11 cellular contexts compared by ENCODE assay signal in genomic region chr10:83252169-83252568, GRCh38.
"Had no signal": no experiment of that assay in that cellular context is flagged by ENCODE, and none has a peak within 500 bp of the region (broad histone marks: within the 10 kb centered on the region; RNA-seq: fewer than 3 reads in every experiment).

No MANE protein-coding gene starts in this region.

- H3K9me3 ChIP-seq: HAP-1 had no signal

- H3K4me3 ChIP-seq: GM23248, GM23338, HAP-1 had no signal

- H3K9ac ChIP-seq: GM23248 had no signal

- H3K36me3 ChIP-seq: HAP-1 had no signal

- H3K4me1 ChIP-seq: HAP-1 had no signal

- H3K27ac ChIP-seq: GM23248 had no signal

- H3K4me2 ChIP-seq: GM23338 had no signal

- DNase-seq: GM23248, GOT3, H7, H9, HCEC 1CT, HFFc6 had no signal

- FAIRE-seq: H1, H54 had no signal

- ATAC-seq: GM23338, HCT116 had no signal

- H2AFZ ChIP-seq: GM23248, GM23338 had no signal
